1 cellular context compared by ENCODE assay signal in genomic region chr1:85259118-85259865, GRCh38.
TF ChIP-seq lines count a peak whose summit lies in the region.

Gene C1orf52 (minus strand): TSS chr1:85259662. CDS start chr1:85259633, 29 bp downstream.

TF ChIP-seq in HepG2, 621 proteins besides CTCF, POLR2A, EP300 and RAD21 (continued from another document and continues in another):
- TF ChIP-seq, protein P1, sequence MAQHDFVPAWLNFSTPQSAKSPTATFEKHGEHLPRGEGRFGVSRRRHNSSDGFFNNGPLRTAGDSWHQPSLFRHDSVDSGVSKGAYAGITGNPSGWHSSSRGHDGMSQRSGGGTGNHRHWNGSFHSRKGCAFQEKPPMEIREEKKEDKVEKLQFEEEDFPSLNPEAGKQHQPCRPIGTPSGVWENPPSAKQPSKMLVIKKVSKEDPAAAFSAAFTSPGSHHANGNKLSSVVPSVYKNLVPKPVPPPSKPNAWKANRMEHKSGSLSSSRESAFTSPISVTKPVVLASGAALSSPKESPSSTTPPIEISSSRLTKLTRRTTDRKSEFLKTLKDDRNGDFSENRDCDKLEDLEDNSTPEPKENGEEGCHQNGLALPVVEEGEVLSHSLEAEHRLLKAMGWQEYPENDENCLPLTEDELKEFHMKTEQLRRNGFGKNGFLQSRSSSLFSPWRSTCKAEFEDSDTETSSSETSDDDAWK (CRISPR knock-in tag; IDR thresholded peaks at IDR 0.05), result no peak
- TF ChIP-seq ARNT2 (CRISPR knock-in tag; IDR thresholded peaks at IDR 0.05; ENCODE audit: low read depth) (peak; percentile 68; the same call in 1 of the 2 replicates), ASH2L (IDR thresholded peaks at IDR 0.05; ENCODE audit: insufficient read length, low read depth, low read length) (peak; percentile 79), ELF1 (CRISPR knock-in tag; IDR thresholded peaks at IDR 0.05) (peak; percentile 89), EED (CRISPR knock-in tag; IDR thresholded peaks at IDR 0.05) (no peak), ZNF839 (CRISPR knock-in tag; IDR thresholded peaks at IDR 0.05; ENCODE audit: borderline replicate concordance) (no peak), ZNF558 (CRISPR knock-in tag; IDR thresholded peaks at IDR 0.05; ENCODE audit: borderline replicate concordance) (no peak), REPIN1 (CRISPR knock-in tag; IDR thresholded peaks at IDR 0.05; ENCODE audit: borderline replicate concordance, low read depth) (peak; percentile 55; the same call in 1 of the 2 replicates), BCL6 (CRISPR knock-in tag; IDR thresholded peaks at IDR 0.05) (peak; percentile 33; the same call in 1 of the 2 replicates), ZNF430 (CRISPR knock-in tag; IDR thresholded peaks at IDR 0.05) (peak; percentile 27; the same call in 1 of the 2 replicates), POGZ (CRISPR knock-in tag; IDR thresholded peaks at IDR 0.05) (peak; percentile 84; the same call in 1 of the 2 replicates), ZSCAN30 (CRISPR knock-in tag; IDR thresholded peaks at IDR 0.05) (0 out of 2 replicates have a peak, but pooled peaks have one; percentile 28), ZNF784 (CRISPR knock-in tag; IDR thresholded peaks at IDR 0.05; ENCODE audit: borderline replicate concordance) (0 out of 2 replicates have a peak, but pooled peaks have one; percentile 41), ZNF670 (CRISPR knock-in tag; IDR thresholded peaks at IDR 0.05; ENCODE audit: borderline replicate concordance) (no peak), HNF1A (IDR thresholded peaks at IDR 0.05; ENCODE audit: low read depth) (no peak), HNF1A (CRISPR knock-in tag; IDR thresholded peaks at IDR 0.05; ENCODE audit: borderline replicate concordance) (peak; percentile 42; the same call in 1 of the 2 replicates), TBX2 (CRISPR knock-in tag; IDR thresholded peaks at IDR 0.05; ENCODE audit: borderline replicate concordance) (peak; percentile 37), RORA (CRISPR knock-in tag; IDR thresholded peaks at IDR 0.05) (no peak), ZFX (CRISPR knock-in tag; IDR thresholded peaks at IDR 0.05; ENCODE audit: low read depth) (peak; percentile 51), KLF6 (CRISPR knock-in tag; IDR thresholded peaks at IDR 0.05) (peak; percentile 34; the same call in 1 of the 2 replicates), CEBPG (CRISPR knock-in tag; IDR thresholded peaks at IDR 0.05) (peak; percentile 46; the same call in 1 of the 2 replicates), ZNF883 (CRISPR knock-in tag; IDR thresholded peaks at IDR 0.05; ENCODE audit: not compliant biosample characterization) (peak; percentile 44), ZNF577 (CRISPR knock-in tag; IDR thresholded peaks at IDR 0.05; ENCODE audit: borderline replicate concordance, low read depth) (no peak), ZNF605 (CRISPR knock-in tag; IDR thresholded peaks at IDR 0.05) (peak; percentile 81), CREB1 (IDR thresholded peaks at IDR 0.05) (peak; percentile 14; the same call in 1 of the 2 replicates), CREB1 (CRISPR knock-in tag; IDR thresholded peaks at IDR 0.05) (peak; percentile 74; the same call in 1 of the 2 replicates), RFXAP (CRISPR knock-in tag; IDR thresholded peaks at IDR 0.05; ENCODE audit: borderline replicate concordance) (peak; percentile 53; the same call in 1 of the 2 replicates), TBX3 (IDR thresholded peaks at IDR 0.05; ENCODE audit: borderline replicate concordance) (no peak), SP5 (CRISPR knock-in tag; IDR thresholded peaks at IDR 0.05; ENCODE audit: borderline replicate concordance, low read depth) (peak; percentile 59; the same call in 1 of the 2 replicates), IRX3 (CRISPR knock-in tag; IDR thresholded peaks at IDR 0.05; ENCODE audit: borderline replicate concordance, low read depth) (no peak), MLX (CRISPR knock-in tag; IDR thresholded peaks at IDR 0.05) (0 out of 2 replicates have a peak, but pooled peaks have one; percentile 34), NAIF1 (CRISPR knock-in tag; IDR thresholded peaks at IDR 0.05; ENCODE audit: borderline replicate concordance) (0 out of 2 replicates have a peak, but pooled peaks have one; percentile 39), ZNF704 (CRISPR knock-in tag; IDR thresholded peaks at IDR 0.05; ENCODE audit: borderline replicate concordance) (0 out of 2 replicates have a peak, but pooled peaks have one; percentile 55), IKZF1 (IDR thresholded peaks at IDR 0.05) (no peak), RBFOX2 (IDR thresholded peaks at IDR 0.05; ENCODE audit: low read depth, low read length) (peak; percentile 73), ZNF841 (CRISPR knock-in tag; IDR thresholded peaks at IDR 0.05; ENCODE audit: borderline replicate concordance) (no peak)
- TF ChIP-seq, protein P2, sequence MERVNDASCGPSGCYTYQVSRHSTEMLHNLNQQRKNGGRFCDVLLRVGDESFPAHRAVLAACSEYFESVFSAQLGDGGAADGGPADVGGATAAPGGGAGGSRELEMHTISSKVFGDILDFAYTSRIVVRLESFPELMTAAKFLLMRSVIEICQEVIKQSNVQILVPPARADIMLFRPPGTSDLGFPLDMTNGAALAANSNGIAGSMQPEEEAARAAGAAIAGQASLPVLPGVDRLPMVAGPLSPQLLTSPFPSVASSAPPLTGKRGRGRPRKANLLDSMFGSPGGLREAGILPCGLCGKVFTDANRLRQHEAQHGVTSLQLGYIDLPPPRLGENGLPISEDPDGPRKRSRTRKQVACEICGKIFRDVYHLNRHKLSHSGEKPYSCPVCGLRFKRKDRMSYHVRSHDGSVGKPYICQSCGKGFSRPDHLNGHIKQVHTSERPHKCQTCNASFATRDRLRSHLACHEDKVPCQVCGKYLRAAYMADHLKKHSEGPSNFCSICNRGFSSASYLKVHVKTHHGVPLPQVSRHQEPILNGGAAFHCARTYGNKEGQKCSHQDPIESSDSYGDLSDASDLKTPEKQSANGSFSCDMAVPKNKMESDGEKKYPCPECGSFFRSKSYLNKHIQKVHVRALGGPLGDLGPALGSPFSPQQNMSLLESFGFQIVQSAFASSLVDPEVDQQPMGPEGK (CRISPR knock-in tag; IDR thresholded peaks at IDR 0.05), result peak; percentile 90
- TF ChIP-seq, protein P3, sequence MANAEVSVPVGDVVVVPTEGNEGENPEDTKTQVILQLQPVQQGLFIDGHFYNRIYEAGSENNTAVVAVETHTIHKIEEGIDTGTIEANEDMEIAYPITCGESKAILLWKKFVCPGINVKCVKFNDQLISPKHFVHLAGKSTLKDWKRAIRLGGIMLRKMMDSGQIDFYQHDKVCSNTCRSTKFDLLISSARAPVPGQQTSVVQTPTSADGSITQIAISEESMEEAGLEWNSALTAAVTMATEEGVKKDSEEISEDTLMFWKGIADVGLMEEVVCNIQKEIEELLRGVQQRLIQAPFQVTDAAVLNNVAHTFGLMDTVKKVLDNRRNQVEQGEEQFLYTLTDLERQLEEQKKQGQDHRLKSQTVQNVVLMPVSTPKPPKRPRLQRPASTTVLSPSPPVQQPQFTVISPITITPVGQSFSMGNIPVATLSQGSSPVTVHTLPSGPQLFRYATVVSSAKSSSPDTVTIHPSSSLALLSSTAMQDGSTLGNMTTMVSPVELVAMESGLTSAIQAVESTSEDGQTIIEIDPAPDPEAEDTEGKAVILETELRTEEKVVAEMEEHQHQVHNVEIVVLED (CRISPR knock-in tag; IDR thresholded peaks at IDR 0.05; ENCODE audit: borderline replicate concordance), result peak; percentile 70; the same call in 1 of the 2 replicates
- TF ChIP-seq, protein P4, sequence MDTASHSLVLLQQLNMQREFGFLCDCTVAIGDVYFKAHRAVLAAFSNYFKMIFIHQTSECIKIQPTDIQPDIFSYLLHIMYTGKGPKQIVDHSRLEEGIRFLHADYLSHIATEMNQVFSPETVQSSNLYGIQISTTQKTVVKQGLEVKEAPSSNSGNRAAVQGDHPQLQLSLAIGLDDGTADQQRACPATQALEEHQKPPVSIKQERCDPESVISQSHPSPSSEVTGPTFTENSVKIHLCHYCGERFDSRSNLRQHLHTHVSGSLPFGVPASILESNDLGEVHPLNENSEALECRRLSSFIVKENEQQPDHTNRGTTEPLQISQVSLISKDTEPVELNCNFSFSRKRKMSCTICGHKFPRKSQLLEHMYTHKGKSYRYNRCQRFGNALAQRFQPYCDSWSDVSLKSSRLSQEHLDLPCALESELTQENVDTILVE (CRISPR knock-in tag; IDR thresholded peaks at IDR 0.05), result 0 out of 2 replicates have a peak, but pooled peaks have one; percentile 54
- TF ChIP-seq, protein P5, sequence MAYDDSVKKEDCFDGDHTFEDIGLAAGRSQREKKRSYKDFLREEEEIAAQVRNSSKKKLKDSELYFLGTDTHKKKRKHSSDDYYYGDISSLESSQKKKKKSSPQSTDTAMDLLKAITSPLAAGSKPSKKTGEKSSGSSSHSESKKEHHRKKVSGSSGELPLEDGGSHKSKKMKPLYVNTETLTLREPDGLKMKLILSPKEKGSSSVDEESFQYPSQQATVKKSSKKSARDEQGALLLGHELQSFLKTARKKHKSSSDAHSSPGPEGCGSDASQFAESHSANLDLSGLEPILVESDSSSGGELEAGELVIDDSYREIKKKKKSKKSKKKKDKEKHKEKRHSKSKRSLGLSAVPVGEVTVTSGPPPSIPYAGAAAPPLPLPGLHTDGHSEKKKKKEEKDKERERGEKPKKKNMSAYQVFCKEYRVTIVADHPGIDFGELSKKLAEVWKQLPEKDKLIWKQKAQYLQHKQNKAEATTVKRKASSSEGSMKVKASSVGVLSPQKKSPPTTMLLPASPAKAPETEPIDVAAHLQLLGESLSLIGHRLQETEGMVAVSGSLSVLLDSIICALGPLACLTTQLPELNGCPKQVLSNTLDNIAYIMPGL (CRISPR knock-in tag; IDR thresholded peaks at IDR 0.05; ENCODE audit: borderline replicate concordance in 1 of 2, low read depth in 1 of 2), result peak; percentile 83 to 94; a peak in 3 of 4 replicates
- TF ChIP-seq, protein P6, sequence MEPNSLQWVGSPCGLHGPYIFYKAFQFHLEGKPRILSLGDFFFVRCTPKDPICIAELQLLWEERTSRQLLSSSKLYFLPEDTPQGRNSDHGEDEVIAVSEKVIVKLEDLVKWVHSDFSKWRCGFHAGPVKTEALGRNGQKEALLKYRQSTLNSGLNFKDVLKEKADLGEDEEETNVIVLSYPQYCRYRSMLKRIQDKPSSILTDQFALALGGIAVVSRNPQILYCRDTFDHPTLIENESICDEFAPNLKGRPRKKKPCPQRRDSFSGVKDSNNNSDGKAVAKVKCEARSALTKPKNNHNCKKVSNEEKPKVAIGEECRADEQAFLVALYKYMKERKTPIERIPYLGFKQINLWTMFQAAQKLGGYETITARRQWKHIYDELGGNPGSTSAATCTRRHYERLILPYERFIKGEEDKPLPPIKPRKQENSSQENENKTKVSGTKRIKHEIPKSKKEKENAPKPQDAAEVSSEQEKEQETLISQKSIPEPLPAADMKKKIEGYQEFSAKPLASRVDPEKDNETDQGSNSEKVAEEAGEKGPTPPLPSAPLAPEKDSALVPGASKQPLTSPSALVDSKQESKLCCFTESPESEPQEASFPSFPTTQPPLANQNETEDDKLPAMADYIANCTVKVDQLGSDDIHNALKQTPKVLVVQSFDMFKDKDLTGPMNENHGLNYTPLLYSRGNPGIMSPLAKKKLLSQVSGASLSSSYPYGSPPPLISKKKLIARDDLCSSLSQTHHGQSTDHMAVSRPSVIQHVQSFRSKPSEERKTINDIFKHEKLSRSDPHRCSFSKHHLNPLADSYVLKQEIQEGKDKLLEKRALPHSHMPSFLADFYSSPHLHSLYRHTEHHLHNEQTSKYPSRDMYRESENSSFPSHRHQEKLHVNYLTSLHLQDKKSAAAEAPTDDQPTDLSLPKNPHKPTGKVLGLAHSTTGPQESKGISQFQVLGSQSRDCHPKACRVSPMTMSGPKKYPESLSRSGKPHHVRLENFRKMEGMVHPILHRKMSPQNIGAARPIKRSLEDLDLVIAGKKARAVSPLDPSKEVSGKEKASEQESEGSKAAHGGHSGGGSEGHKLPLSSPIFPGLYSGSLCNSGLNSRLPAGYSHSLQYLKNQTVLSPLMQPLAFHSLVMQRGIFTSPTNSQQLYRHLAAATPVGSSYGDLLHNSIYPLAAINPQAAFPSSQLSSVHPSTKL (CRISPR knock-in tag; IDR thresholded peaks at IDR 0.05), result peak; percentile 73
